In the genomic region with DNA sequence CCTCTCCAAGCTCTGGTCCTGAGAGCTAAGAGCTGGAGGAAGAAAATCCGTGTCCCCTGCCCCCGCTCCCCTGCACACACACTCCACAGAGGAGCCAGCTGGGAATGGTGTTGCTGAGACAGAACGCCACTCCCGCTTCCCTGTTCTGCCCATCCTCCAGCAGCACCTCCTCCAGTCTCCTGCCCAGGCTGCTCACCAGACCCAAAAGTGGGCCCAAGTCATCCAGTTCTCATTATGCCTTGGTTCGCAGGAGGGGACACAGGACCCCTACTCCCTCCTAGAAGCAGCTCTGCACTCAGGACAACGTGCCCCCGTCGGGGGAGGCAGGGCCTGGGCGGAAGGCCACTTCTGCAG, we compare ENCODE assay signal across 8 cellular contexts. TPM values are rescaled to one million over a fixed set of nuclear protein-coding genes. Genes with fewer than 3 reads are reported as not detected.
DNase-seq lines count a peak whose midpoint lies in the region; ATAC-seq and TF ChIP-seq lines count a peak whose summit lies in the region.

No MANE protein-coding gene starts in this region.

- no peaks in the 10 kb centered on the region for H3K27me3 ChIP-seq in CD8-positive, alpha-beta memory T cell (ENCODE audit: insufficient read depth, low read length, poor library complexity, severe bottlenecking)
- H3K27me3 ChIP-seq in colonic mucosa (no peaks in the 10 kb centered on the region), mucosa of rectum (ENCODE audit: control insufficient read depth in 2 of 2, insufficient read depth in 2 of 2, low read length in 2 of 2) (no peaks in the 10 kb centered on the region)

- peaks cover 13 to 45% (median 31%) of the 10 kb centered on the region in 3 donors for H3K4me1 Mint-ChIP-seq in CD8-positive, alpha-beta memory T cell

- peak overlapping the region in 7 of 8 donors; percentile 23 to 98 (median 91) for H3K27ac Mint-ChIP-seq in CD8-positive, alpha-beta memory T cell

- H3K4me3 ChIP-seq in CD8-positive, alpha-beta memory T cell (ENCODE audit: low read length): peak overlapping the region; percentile 63
- H3K4me3 ChIP-seq in colonic mucosa (peak overlapping the region; percentile 97), mucosa of rectum (ENCODE audit: low read length in 2 of 2) (peak overlapping the region; percentile 71 to 94)

- H3K36me3 ChIP-seq in CD8-positive, alpha-beta memory T cell (ENCODE audit: insufficient read depth, low read length): no peaks in the 10 kb centered on the region
- no peaks in the 10 kb centered on the region for H3K36me3 ChIP-seq in colonic mucosa
- H3K36me3 ChIP-seq in mucosa of rectum (ENCODE audit: control insufficient read depth in 2 of 2, insufficient read depth in 2 of 2, low read length in 2 of 2): no peaks in the 10 kb centered on the region

- peak overlapping the region; percentile 75 for H3K27ac ChIP-seq in CD8-positive, alpha-beta memory T cell (ENCODE audit: low read depth, low read length)
- H3K27ac ChIP-seq in colonic mucosa: peak overlapping the region; percentile 80
- H3K27ac ChIP-seq in mucosa of rectum (ENCODE audit: low read depth in 2 of 2, low read length in 2 of 2): peak overlapping the region; percentile 91 to 98

- no peaks in the 10 kb centered on the region for H3K9me3 Mint-ChIP-seq in CD8-positive, alpha-beta memory T cell

- no peak for DNase-seq in CD8-positive, alpha-beta memory T cell
- DNase-seq in NCI-H146 (lab: John Stamatoyannopoulos, UW) (peak; percentile 59), colonic mucosa (peak; percentile 68), mesenteric fat pad (ENCODE audit: low spot score) (no peak)
- DNase-seq in activated effector memory CD4-positive, alpha-beta T cell treated with anti-CD3 and anti-CD28 coated beads, Interleukin-2, amount 50 U/mL, for 16 hours: no peak

- peaks cover 34% of the 10 kb centered on the region for H3K4me1 ChIP-seq in CD8-positive, alpha-beta memory T cell (ENCODE audit: insufficient read depth, low read length)
- H3K4me1 ChIP-seq in colonic mucosa (peaks cover 34% of the 10 kb centered on the region), mucosa of rectum (ENCODE audit: control insufficient read depth in 2 of 2, insufficient read depth in 2 of 2, low read length in 2 of 2) (peaks cover 58 to 69% of the 10 kb centered on the region in 2 donors)

- intact Hi-C loops in colonic mucosa (cut with DNase I): no loop called here

- TF ChIP-seq CTCF in colonic mucosa (IDR thresholded peaks at IDR 0.05): no peak

- POLR2A ChIA-PET in CD8-positive, alpha-beta memory T cell (lab: Charles Lee): interaction anchor here (0.5 to 1.5 kb wide), 3 partner anchors 34 to 194 kb away, joined by 5 to 8 read pairs (median 6); a partner anchor contains a TSS

- H3K9me3 ChIP-seq in CD8-positive, alpha-beta memory T cell (ENCODE audit: low read length): no peaks in the 10 kb centered on the region
- H3K9me3 ChIP-seq in colonic mucosa (no peaks in the 10 kb centered on the region), mucosa of rectum (ENCODE audit: control insufficient read depth in 2 of 2, low read length in 2 of 2) (no peaks in the 10 kb centered on the region)

- peaks cover 0 to 6% (median 0%) of the 10 kb centered on the region in 3 donors for H3K36me3 Mint-ChIP-seq in CD8-positive, alpha-beta memory T cell

- H3K9ac ChIP-seq in colonic mucosa (ENCODE audit: low read depth in 2 of 2, low read length in 2 of 2) (peak overlapping the region; percentile 57 to 74), mucosa of rectum (ENCODE audit: low read depth in 1 of 2, low read length in 2 of 2) (peak overlapping the region; percentile 60 to 93)

- H3K4me3 Mint-ChIP-seq in CD8-positive, alpha-beta memory T cell: peak overlapping the region; percentile 87 to 97 (median 93)

- ATAC-seq in HG03378 (IDR thresholded peaks at IDR 0.05; ENCODE audit: unreplicated experiment) (no peak), HG03521 (IDR thresholded peaks at IDR 0.05; ENCODE audit: unreplicated experiment) (no peak)

- CTCF ChIA-PET in CD8-positive, alpha-beta memory T cell (lab: Charles Lee): interaction anchor here (3.0 kb wide), 1 partner anchor 10 kb away, joined by 22 read pairs; no protein-coding TSS in a partner anchor

- peaks cover 4 to 5% of the 10 kb centered on the region in 2 donors for H3K27me3 Mint-ChIP-seq in CD8-positive, alpha-beta memory T cell

RNA-seq across cellular contexts. Expression of a gene that starts 0.9 kb away (rescaled TPM):
- 10 to 100 TPM; 28.4 to 29.5 TPM for total RNA-seq in CD8-positive, alpha-beta memory T cell
- 8.2 TPM for polyA plus RNA-seq in CD8-positive, alpha-beta memory T cell
- 10 to 100 TPM in 1 of 2 donors, 1 to 10 TPM in 1; 10.0 to 17.8 TPM for total RNA-seq in colonic mucosa
- 13.8 TPM for total RNA-seq in mesenteric fat pad

RNA-seq across cellular contexts. Expression of a gene that starts 5.5 kb away (rescaled TPM):
- total RNA-seq in CD8-positive, alpha-beta memory T cell: 1 to 10 TPM; 1.5 to 2.7 TPM
- 1.1 TPM for polyA plus RNA-seq in CD8-positive, alpha-beta memory T cell
- total RNA-seq in colonic mucosa: 1,000 to 10,000 TPM; 1,501 to 4,641 TPM
- total RNA-seq in mesenteric fat pad: 90.1 TPM

RNA-seq across cellular contexts. Expression of a gene that starts 34.3 kb away (rescaled TPM):
- 10 to 100 TPM; 35.9 to 38.1 TPM for total RNA-seq in CD8-positive, alpha-beta memory T cell
- 40.7 TPM for polyA plus RNA-seq in CD8-positive, alpha-beta memory T cell
- total RNA-seq in colonic mucosa (10 to 100 TPM; 26.8 to 29.7 TPM), mesenteric fat pad (55.1 TPM)

RNA-seq across cellular contexts. Expression of a gene that starts 34.6 kb away (rescaled TPM):
- total RNA-seq in CD8-positive, alpha-beta memory T cell: 10 to 100 TPM; 42.9 to 43.5 TPM
- 64.4 TPM for polyA plus RNA-seq in CD8-positive, alpha-beta memory T cell
- total RNA-seq in colonic mucosa (10 to 100 TPM; 37.1 to 41.5 TPM), mesenteric fat pad (45.8 TPM)

Comparison
In these comparisons a context has a peak if more than half of its experiments do, and no peak if none do; other contexts are left out.
1. DNase-seq: peak in NCI-H146 (single experiment) and colonic mucosa (single experiment); none in CD8-positive, alpha-beta memory T cell (0 of 5), activated effector memory CD4-positive, alpha-beta T cell treated with anti-CD3 and anti-CD28 coated beads, Interleukin-2, amount 50 U/mL, for 16 hours (single experiment) and mesenteric fat pad (single experiment).
2. RNA of a gene that starts 5.5 kb away (total RNA-seq): 1,501 to 4,641 TPM in colonic mucosa and 90.1 TPM in mesenteric fat pad (single experiment); 1.5 to 2.7 TPM in CD8-positive, alpha-beta memory T cell; every median in the first group is over 10 times any median in the second.
3. Peak in every context shown above with its lines, with median percentiles within 50 percentile points of each other: H3K27ac ChIP-seq and H3K4me3 ChIP-seq.